In genomic region chr3:43155464-43156121, GRCh38 we compare ENCODE assay signal across 8 cellular contexts. TPM values are rescaled to one million over a fixed set of nuclear protein-coding genes. Genes with fewer than 3 reads are reported as not detected.
DNase-seq lines count a peak whose midpoint lies in the region; ATAC-seq, FAIRE-seq and TF ChIP-seq lines count a peak whose summit lies in the region.

No MANE protein-coding gene starts in this region.

- no peaks in the 10 kb centered on the region for H3K36me3 ChIP-seq in BLaER1
- no peaks in the 10 kb centered on the region for H3K36me3 ChIP-seq in keratinocyte (ENCODE audit: control insufficient read depth in 2 of 2, extremely low read depth in 1 of 2, insufficient read depth in 2 of 2, low read length in 2 of 2)
- H3K36me3 ChIP-seq in thoracic aorta = no peaks in the 10 kb centered on the region

- DNase-seq in LoVo (ENCODE audit: low spot score) (peak; percentile 69), keratinocyte (ENCODE audit: low read depth, low spot score) (peak; percentile 26), thoracic aorta (ENCODE audit: low spot score) (peak; percentile 16), NCI-H1048 (lab: John Stamatoyannopoulos, UW) (no peak)
- no peak for DNase-seq in central memory CD4-positive, alpha-beta T cell

- peak; percentile 89 for FAIRE-seq in keratinocyte (lab: Jason Lieb, UNC)

- H3K79me2 ChIP-seq in keratinocyte (ENCODE audit: control insufficient read depth, insufficient read depth, low read length) = no peaks in the 10 kb centered on the region

- no peaks in the 10 kb centered on the region for H3K36me3 Mint-ChIP-seq in brain

- H2AFZ ChIP-seq in keratinocyte (ENCODE audit: control insufficient read depth, low read length) = no peak overlapping the region

- no peak overlapping the region for H3K27ac ChIP-seq in BLaER1
- no peak overlapping the region for H3K27ac ChIP-seq in keratinocyte (ENCODE audit: control insufficient read depth, insufficient read depth, low read length)
- H3K27ac ChIP-seq in thoracic aorta = no peak overlapping the region

- ATAC-seq in thoracic aorta (ENCODE audit: insufficient number of reproducible peaks, low FRiP score, low read depth) = peak; percentile 70
- no peak for ATAC-seq in GM18870 (IDR thresholded peaks at IDR 0.05; ENCODE audit: unreplicated experiment)

- dilution Hi-C loops in keratinocyte (cut with MboI; ENCODE audit: extremely low pct_ligation_motif_present, low sequenced_read_pairs) = no loop called here

- TF ChIP-seq CTCF in brain (conservative IDR thresholded peaks at IDR 0.05) (peak; percentile 57 to 62), keratinocyte (optimal IDR thresholded peaks at IDR 0.05 in 1 of 3, IDR thresholded peaks at IDR 0.05 in 1 of 3, conservative IDR thresholded peaks at IDR 0.05 in 1 of 3; ENCODE audit: extremely low read depth in 1 of 3, insufficient read depth in 2 of 3, low read length in 3 of 3) (peak; percentile 79 to 89 (median 81)), thoracic aorta (IDR thresholded peaks at IDR 0.05) (peak; percentile 63)

- H3K4me3 Mint-ChIP-seq in brain = no peak overlapping the region

- peaks cover 0 to 3% (median 0%) of the 10 kb centered on the region in 5 experiments for H3K9me3 Mint-ChIP-seq in brain

- H3K4me3 ChIP-seq in BLaER1 (no peak overlapping the region), keratinocyte (ENCODE audit: control insufficient read depth in 2 of 3, extremely low read depth in 1 of 3, insufficient read depth in 2 of 3, low read depth in 1 of 3, low read length in 3 of 3) (no peak overlapping the region), thoracic aorta (no peak overlapping the region)

- H3K9ac ChIP-seq in BLaER1 (no peak overlapping the region), keratinocyte (ENCODE audit: control insufficient read depth, extremely low read depth, insufficient read depth, low read length) (no peak overlapping the region)

- H3K9me3 ChIP-seq in BLaER1 = no peaks in the 10 kb centered on the region
- H3K9me3 ChIP-seq in keratinocyte (ENCODE audit: control insufficient read depth, low read depth, low read length) = no peaks in the 10 kb centered on the region
- H3K9me3 ChIP-seq in thoracic aorta = no peaks in the 10 kb centered on the region

- H3K4me2 ChIP-seq in BLaER1 = peak overlapping the region; percentile 27; the same call in 1 of the 2 replicates
- no peak overlapping the region for H3K4me2 ChIP-seq in keratinocyte (ENCODE audit: control insufficient read depth, extremely low read depth, insufficient read depth, low read depth, low read length)

- peaks cover 42% of the 10 kb centered on the region for H3K4me1 Mint-ChIP-seq in brain

- H3K9me1 ChIP-seq in keratinocyte (ENCODE audit: control insufficient read depth, extremely low read depth, insufficient read depth, low read length) = no peaks in the 10 kb centered on the region

- H3K27me3 ChIP-seq in BLaER1 (no peaks in the 10 kb centered on the region), keratinocyte (ENCODE audit: control insufficient read depth, extremely low read depth, insufficient read depth, low read length) (peaks cover 37% of the 10 kb centered on the region), thoracic aorta (replicated peaks; ENCODE audit: insufficient read depth) (no peaks in the 10 kb centered on the region)

- peak overlapping the region in 3 of 5 experiments; percentile 2 to 66 (median 33) for H3K27ac Mint-ChIP-seq in brain

- no peaks in the 10 kb centered on the region for H4K20me1 ChIP-seq in BLaER1
- no peaks in the 10 kb centered on the region for H4K20me1 ChIP-seq in keratinocyte (ENCODE audit: control insufficient read depth, extremely low read depth, insufficient read depth, low read length)

- peaks cover 3% of the 10 kb centered on the region for H3K27me3 Mint-ChIP-seq in brain

- H3K4me1 ChIP-seq in BLaER1 (peaks cover 11% of the 10 kb centered on the region), keratinocyte (ENCODE audit: control insufficient read depth, extremely low read depth, insufficient read depth, low read length) (peaks cover 3% of the 10 kb centered on the region), thoracic aorta (ENCODE audit: control insufficient read depth in 1 of 2, low read depth in 2 of 2) (peaks cover 0 to 5% of the 10 kb centered on the region in 2 donors)

RNA-seq across cellular contexts. Expression of gene POMGNT2, which starts 49.7 kb away (rescaled TPM):
- polyA plus RNA-seq in brain (ENCODE audit: insufficient read depth, low read depth, low replicate concordance) (38.5 TPM), keratinocyte (6.0 to 9.8 TPM (median 9.3 TPM) in 3 replicates)
- 0.97 TPM for polyA plus RNA-seq in keratinocyte (2011; ENCODE audit: low read depth)
- 6.6 and 9.0 TPM in 2 replicates for polyA plus RNA-seq in keratinocyte (2011; cell fraction: cytosol; rRNA removed)
- 7.3 and 10.5 TPM in 2 replicates for polyA plus RNA-seq in keratinocyte (2011; cell fraction: nucleus; rRNA removed)
- polyA plus RNA-seq in keratinocyte (2012; ENCODE audit: low replicate concordance) = 6.2 and 7.6 TPM in 2 replicates
- 7.0 to 15.1 TPM (median 9.8 TPM) in 3 replicates for polyA minus RNA-seq in keratinocyte
- polyA minus RNA-seq in keratinocyte (2011; cell fraction: cytosol; rRNA and poly(A)+ RNA removed) = 6.1 TPM
- polyA minus RNA-seq in keratinocyte (2011; cell fraction: nucleus; rRNA and poly(A)+ RNA removed) = 5.5 and 6.2 TPM in 2 replicates
- total RNA-seq in thoracic aorta = 10 to 100 TPM in 1 of 2 donors, 1 to 10 TPM in 1; 8.6 to 21.7 TPM

Comparison
In these comparisons a context has a peak if more than half of its experiments do, and no peak if none do; other contexts are left out.
1. DNase-seq: peak in LoVo (single experiment), keratinocyte (single experiment) and thoracic aorta (single experiment); none in NCI-H1048 (single experiment) and central memory CD4-positive, alpha-beta T cell (single experiment).
2. Peak in every context shown above with its lines, with median percentiles within 50 percentile points of each other: CTCF ChIP-seq.